In the genomic region with DNA sequence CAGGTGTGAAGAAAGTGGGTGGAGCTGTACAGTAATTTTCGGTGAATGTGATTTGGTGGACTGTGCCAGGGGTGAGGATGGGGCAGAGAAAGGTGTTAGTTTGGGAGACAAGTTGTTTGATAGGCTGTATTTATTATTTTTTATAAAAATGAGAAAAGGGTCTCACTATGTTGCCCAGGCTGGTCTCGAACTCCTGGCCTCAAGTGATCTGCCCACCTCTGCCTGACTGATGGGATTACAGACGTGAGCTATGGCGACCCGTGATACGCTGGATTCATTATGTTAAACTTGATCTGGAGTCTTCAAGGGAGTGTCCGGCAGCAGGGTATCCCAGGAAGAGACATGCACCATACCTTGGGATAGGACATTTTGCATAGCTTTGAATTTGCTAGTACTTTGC, we compare ENCODE assay signal across 8 cellular contexts. TPM values are rescaled to one million over a fixed set of nuclear protein-coding genes. Genes with fewer than 3 reads are reported as not detected.
A peak's percentile ranks its signal among the peaks of the same experiment; 100 is the strongest.
DNase-seq lines count a peak whose midpoint lies in the region; ATAC-seq, FAIRE-seq and TF ChIP-seq lines count a peak whose summit lies in the region.

No MANE protein-coding gene starts in this region.

- BruUV-seq in K562 (replicated peaks; lab: Mats Ljungman, UMichigan): TSS peak; percentile 62

- H3K4me1 ChIP-seq in left ventricle myocardium inferior (peaks cover 67% of the 10 kb centered on the region), K562 (replicated peaks in 1 of 2; ENCODE audit: control insufficient read depth in 2 of 2, insufficient read depth in 2 of 2, low read length in 2 of 2) (peaks cover 23 to 31% of the 10 kb centered on the region in 2 experiments), mucosa of stomach (ENCODE audit: control insufficient read depth, insufficient read depth, low read length) (peaks cover 36% of the 10 kb centered on the region), vagina (peaks cover 61% of the 10 kb centered on the region)

- H3K4me2 ChIP-seq in K562 (ENCODE audit: insufficient read depth, low read length): peak overlapping the region; percentile 94

- no peak for FAIRE-seq in K562 (lab: Jason Lieb, UNC)

- 59% methylated on average over 7 of the region's 7 CpGs for WGBS in K562 (ENCODE audit: insufficient coverage, low coverage, missing lambda C conversion rate)

- TF ChIP-seq EP300 in K562 (IDR thresholded peaks at IDR 0.05; ENCODE audit: low read length): no peak

- CTCF ChIA-PET in K562 (lab: Yijun Ruan, JAX; ENCODE audit: low intra/inter-chr PET ratio): no interaction called here

- H3K9ac ChIP-seq in K562 (ENCODE audit: insufficient read depth in 1 of 2, low read depth in 2 of 2, low read length in 2 of 2): peak overlapping the region in 1 of 2 experiments; percentile 69; a peak in 1 of 4 replicates
- no peak overlapping the region for H3K9ac ChIP-seq in mucosa of stomach (ENCODE audit: low read length)

- no peaks in the 10 kb centered on the region for H4K20me1 ChIP-seq in K562 (replicated peaks; ENCODE audit: control insufficient read depth, insufficient read depth, low read length)

- TF ChIP-seq CTCF in left ventricle myocardium inferior (IDR thresholded peaks at IDR 0.05; ENCODE audit: borderline replicate concordance) (no peak), K562 (IDR thresholded peaks at IDR 0.05 in 2 of 3, conservative IDR thresholded peaks at IDR 0.05 in 1 of 3; ENCODE audit: insufficient read depth in 2 of 3, low read depth in 1 of 3, low read length in 3 of 3) (no peak), vagina (IDR thresholded peaks at IDR 0.05) (no peak)

- H3K27me3 ChIP-seq in left ventricle myocardium inferior (ENCODE audit: low read depth): no peaks in the 10 kb centered on the region
- H3K27me3 ChIP-seq in K562 (ENCODE audit: control insufficient read depth in 2 of 2, insufficient read depth in 2 of 2, low read length in 2 of 2): no peaks in the 10 kb centered on the region
- no peaks in the 10 kb centered on the region for H3K27me3 ChIP-seq in mucosa of stomach (ENCODE audit: control insufficient read depth, insufficient read depth, low read length)
- H3K27me3 ChIP-seq in vagina: no peaks in the 10 kb centered on the region

- no peaks in the 10 kb centered on the region for H3K36me3 ChIP-seq in left ventricle myocardium inferior
- H3K36me3 ChIP-seq in K562 (ENCODE audit: control insufficient read depth, insufficient read depth, low read length): no peaks in the 10 kb centered on the region
- no peaks in the 10 kb centered on the region for H3K36me3 ChIP-seq in mucosa of stomach (ENCODE audit: control insufficient read depth, insufficient read depth, low read length)
- no peaks in the 10 kb centered on the region for H3K36me3 ChIP-seq in vagina

- no peak for ATAC-seq in Right ventricle myocardium superior (ENCODE audit: poor library complexity)
- ATAC-seq in K562: no peak
- ATAC-seq in GM18520 (IDR thresholded peaks at IDR 0.05; ENCODE audit: unreplicated experiment): no peak

- H2AFZ ChIP-seq in K562 (ENCODE audit: low read depth, low read length): no peak overlapping the region

- no peak for TF ChIP-seq RAD21 in K562 (CRISPR knock-in tag; conservative IDR thresholded peaks at IDR 0.05 in 1 of 2, IDR thresholded peaks at IDR 0.05 in 1 of 2)

- peak overlapping the region; percentile 96 for H3K27ac ChIP-seq in left ventricle myocardium inferior (replicated peaks)
- no peak overlapping the region for H3K27ac ChIP-seq in K562 (ENCODE audit: extremely low read depth, low read depth, low read length)
- peak overlapping the region; percentile 100 for H3K27ac ChIP-seq in vagina

- H3K9me1 ChIP-seq in K562 (ENCODE audit: control insufficient read depth, insufficient read depth, low read length): no peaks in the 10 kb centered on the region

- no peak for TF ChIP-seq POLR2A in K562 (conservative IDR thresholded peaks at IDR 0.05)
- no peak for TF ChIP-seq POLR2A in vagina (IDR thresholded peaks at IDR 0.05)

- intact Hi-C loops in left ventricle myocardium inferior (cut with micrococcal nuclease): no loop called here
- intact Hi-C loops in Right ventricle myocardium superior (cut with DNase I): loop anchor here (10.0 kb wide), 1 partner anchor 287 kb away; a partner anchor contains a TSS
- intact Hi-C loops in K562 (cut with micrococcal nuclease): loop anchor here (5.0 to 10.0 kb wide), 3 partner anchors 187 to 407 kb away; a partner anchor contains a TSS
- intact Hi-C loops in vagina (cut with DNase I): loop anchor here (10.0 kb wide), 2 partner anchors 97 to 397 kb away; no protein-coding TSS in a partner anchor

- POLR2A ChIA-PET in K562 (lab: Yijun Ruan, JAX): interaction anchor here (1.2 to 2.1 kb wide), 3 partner anchors 11 to 27 kb away, joined by 3 to 6 read pairs (median 6); no protein-coding TSS in a partner anchor

- H3K79me2 ChIP-seq in K562 (ENCODE audit: control insufficient read depth, insufficient read depth, low read length): peaks cover 15% of the 10 kb centered on the region

- DNase-seq in left ventricle myocardium inferior (no peak), Right ventricle myocardium superior (no peak), K562 (ENCODE audit: extremely low read depth in 1 of 4, low spot score in 3 of 4) (no peak), vagina (ENCODE audit: extremely low spot score in 2 of 2) (no peak), NCI-H446 (lab: John Stamatoyannopoulos, UW) (no peak)
- no peak for DNase-seq in central memory CD4-positive, alpha-beta T cell

- in situ Hi-C loops in K562 (cut with MboI): no loop called here

- H3K4me3 ChIP-seq in left ventricle myocardium inferior (peak overlapping the region; percentile 96), K562 (no peak overlapping the region), mucosa of stomach (ENCODE audit: low read length) (peak overlapping the region; percentile 58), vagina (peak overlapping the region; percentile 82 to 97)

- no peaks in the 10 kb centered on the region for H3K9me3 ChIP-seq in left ventricle myocardium inferior (replicated peaks)
- no peaks in the 10 kb centered on the region for H3K9me3 ChIP-seq in K562 (replicated peaks; ENCODE audit: control insufficient read depth, insufficient read depth, low read depth, low read length)
- no peaks in the 10 kb centered on the region for H3K9me3 ChIP-seq in mucosa of stomach (ENCODE audit: control insufficient read depth, low read length)
- H3K9me3 ChIP-seq in vagina: no peaks in the 10 kb centered on the region

TF ChIP-seq in K562, 482 proteins besides CTCF, POLR2A, EP300 and RAD21:
- TF ChIP-seq NCOR1 (IDR thresholded peaks at IDR 0.05): no peak
- TF ChIP-seq ZNF121 (CRISPR knock-in tag; conservative IDR thresholded peaks at IDR 0.05): peak; percentile 59

RNA-seq across cellular contexts. Expression of a gene that starts 1.3 kb away (rescaled TPM):
- total RNA-seq in left ventricle myocardium inferior (41.0 TPM), Right ventricle myocardium superior (36.2 TPM), K562 (2014; rRNA removed) (6.8 and 8.0 TPM in 2 replicates), K562 (2014; rRNA removed; fragmentation: Illumina TruSeq; extraction: Trizol) (8.2 and 9.3 TPM in 2 replicates), K562 (2015; rRNA removed; fragmentation: Illumina TruSeq; extraction: Trizol) (7.1 and 7.6 TPM in 2 replicates), K562 (2021) (9.0 and 10.2 TPM in 2 replicates), vagina (59.2 TPM)
- 43.8 and 89.7 TPM in 2 replicates for total RNA-seq in K562 (2011; cell fraction: chromatin; rRNA removed; ENCODE audit: low replicate concordance)
- 22.2 and 24.9 TPM in 2 replicates for total RNA-seq in K562 (2011; cell fraction: nucleolus; rRNA removed)
- total RNA-seq in K562 (2011; cell fraction: nucleoplasm; rRNA removed): 40.7 and 66.0 TPM in 2 replicates
- polyA plus RNA-seq in K562 (2011; rRNA removed) (2.6 and 2.7 TPM in 2 replicates), K562 (2014; fragmentation: Illumina TruSeq; extraction: Trizol) (7.7 and 9.2 TPM in 2 replicates), K562 (2014; fragmentation: Nextera tagmentation; extraction: Ambion mirVana) (1 to 10 TPM; 1.4 to 2.4 TPM), K562 (2014; rRNA removed) (4.5 and 4.8 TPM in 2 replicates)
- polyA plus RNA-seq in K562 (2011; cell fraction: cytosol; rRNA removed): 2.3 and 2.4 TPM in 2 replicates
- polyA plus RNA-seq in K562 (2011; cell fraction: nucleus; rRNA removed): 6.2 and 7.4 TPM in 2 replicates
- polyA plus RNA-seq in K562 (2012): 4.2 and 4.4 TPM in 2 replicates
- polyA minus RNA-seq in K562 (2011; rRNA and poly(A)+ RNA removed): 13.2 and 17.8 TPM in 2 replicates
- 4.6 and 4.7 TPM in 2 replicates for polyA minus RNA-seq in K562 (2011; cell fraction: cytosol; rRNA and poly(A)+ RNA removed)
- polyA minus RNA-seq in K562 (2011; cell fraction: nucleus; rRNA and poly(A)+ RNA removed): 17.1 and 28.2 TPM in 2 replicates
